Comparison of ENCODE assay signal across 24 cellular contexts in the genomic region with DNA sequence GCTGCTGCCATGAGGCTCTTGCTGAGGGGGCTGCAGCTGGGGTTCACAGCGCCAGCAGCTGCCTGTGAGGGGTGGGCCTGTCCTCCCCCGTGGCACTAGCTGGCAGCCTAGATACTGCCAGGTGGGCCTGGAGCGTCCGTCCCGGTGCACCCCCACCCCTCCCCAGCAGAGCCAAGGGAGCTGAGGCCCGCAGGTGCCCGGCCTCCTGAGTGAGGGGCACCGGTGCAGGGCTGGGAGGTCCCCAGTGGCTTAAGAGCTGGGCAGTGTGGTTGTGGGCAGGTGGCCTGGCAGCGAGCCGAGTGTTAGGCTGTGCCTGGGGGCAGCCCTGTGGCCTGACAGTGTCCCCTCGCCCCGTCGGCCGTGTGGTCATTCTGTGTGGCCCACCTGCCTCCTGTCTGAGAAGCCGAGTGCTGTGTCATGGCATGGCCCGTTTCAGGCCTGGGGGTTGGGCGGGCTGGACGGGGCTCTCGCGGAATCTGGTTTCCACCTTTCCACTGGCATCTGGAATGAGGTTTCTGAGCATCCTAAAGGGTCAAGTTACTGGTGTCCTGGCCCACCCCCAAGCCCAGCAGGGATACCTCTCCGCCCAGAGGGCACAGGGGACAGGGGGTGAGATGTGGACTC. TPM values are rescaled to one million over a fixed set of nuclear protein-coding genes. Genes with fewer than 3 reads are reported as not detected.
A peak's percentile ranks its signal among the peaks of the same experiment; 100 is the strongest.
DNase-seq lines count a peak whose midpoint lies in the region; ATAC-seq, FAIRE-seq and TF ChIP-seq lines count a peak whose summit lies in the region.
"Had no signal": no experiment of that assay in that cellular context is flagged by ENCODE, and none has a peak within 500 bp of the region (broad histone marks: within the 10 kb centered on the region; RNA-seq: fewer than 3 reads in every experiment).

No MANE protein-coding gene starts in this region.

- no peaks in the 10 kb centered on the region for H3K9me2 ChIP-seq in DOHH2 (replicated peaks; ENCODE audit: control insufficient read depth, low read length)

- in situ Hi-C loops in HepG2 (cut with HindIII; ENCODE audit: extremely low pct_ligation_motif_present, low pct_unique_long_range_greater_than_20kb), result no loop called here

- FAIRE-seq in HepG2 (lab: Jason Lieb, UNC), result no peak
- FAIRE-seq in urothelium cell line (lab: Jason Lieb, UNC), result no peak
- FAIRE-seq: A549, GM18507 had no signal

- H3K4me2 ChIP-seq in DOHH2 (ENCODE audit: low read length), result peak overlapping the region; percentile 1; the same call in 1 of the 2 replicates
- no peak overlapping the region for H3K4me2 ChIP-seq in HepG2 (ENCODE audit: low read depth, low read length)
- H3K4me2 ChIP-seq: A549 had no signal

- H4K20me1 ChIP-seq in DOHH2 (ENCODE audit: control insufficient read depth, insufficient read depth, low read depth, low read length) (peaks cover 22% of the 10 kb centered on the region), HepG2 (ENCODE audit: insufficient read depth, low read length) (no peaks in the 10 kb centered on the region)

- peaks cover 16% of the 10 kb centered on the region for H3F3A ChIP-seq in DOHH2 (ENCODE audit: control insufficient read depth, insufficient read depth)

- H3K79me2 ChIP-seq in DOHH2 (ENCODE audit: control insufficient read depth, low read length) (no peaks in the 10 kb centered on the region), HepG2 (ENCODE audit: insufficient read depth, low read length) (no peaks in the 10 kb centered on the region)

- peaks cover 50% of the 10 kb centered on the region for H3K27me3 ChIP-seq in DOHH2 (ENCODE audit: control insufficient read depth, low read length)
- no peaks in the 10 kb centered on the region for H3K27me3 ChIP-seq in HepG2 (ENCODE audit: control insufficient read depth in 1 of 2, insufficient read depth in 2 of 2, low read length in 2 of 2)
- no peaks in the 10 kb centered on the region for H3K27me3 ChIP-seq in skeletal muscle tissue (ENCODE audit: control insufficient read depth in 3 of 3, insufficient read depth in 3 of 3, low read length in 3 of 3)
- H3K27me3 ChIP-seq: Peyer's patch had no signal

- H3K4me1 ChIP-seq in DOHH2 (ENCODE audit: control insufficient read depth, low read length) (peaks cover 66% of the 10 kb centered on the region), HepG2 (ENCODE audit: insufficient read depth, low read length) (peaks cover 30% of the 10 kb centered on the region), skeletal muscle tissue (ENCODE audit: control insufficient read depth in 3 of 3, insufficient read depth in 3 of 3, low read length in 3 of 3) (peaks cover 20 to 23% (median 22%) of the 10 kb centered on the region in 3 donors)
- H3K4me1 ChIP-seq: A549 had no signal

- POLR2A ChIA-PET in HepG2 (lab: Yijun Ruan, JAX), result interaction anchor here (2.0 to 3.4 kb wide), 2 partner anchors 9 to 89 kb away, joined by 6 to 13 read pairs; a partner anchor contains a TSS

- BruUV-seq in HepG2 (replicated peaks; lab: Mats Ljungman, UMichigan), result no TSS peak

- DNase-seq in NAMALWA (ENCODE audit: low spot score) (peak; percentile 45), HepG2 (ENCODE audit: low spot score) (no peak), urothelium cell line (ENCODE audit: low spot score) (no peak), NOMO-1 treated with DMSO at 0.1 percent for 48 hours (lab: John Stamatoyannopoulos, UW; ENCODE audit: unreplicated experiment) (no peak)
- DNase-seq: AML-193, Calu3, DMS79 treated with DMSO at 0.1 percent for 48 hours, GM23248, HCEC 1CT, Karpas-422, NCI-H1105, NCI-H1436 treated with DMSO at 0.1 percent for 48 hours, NCI-H2029, NCI-H446, NCI-H524 treated with DMSO at 0.1 percent for 48 hours, NCI-H774, Peyer's patch, SHP77 treated with DMSO at 0.1 percent for 48 hours had no signal

- H3K36me3 ChIP-seq in DOHH2 (ENCODE audit: control insufficient read depth, low read length) (no peaks in the 10 kb centered on the region), HepG2 (replicated peaks in 1 of 2; ENCODE audit: control insufficient read depth in 1 of 2, insufficient read depth in 2 of 2, low read length in 2 of 2) (peaks cover 0 to 6% of the 10 kb centered on the region in 2 experiments; a peak in 3 of 5 replicates), skeletal muscle tissue (ENCODE audit: control insufficient read depth in 3 of 3, insufficient read depth in 3 of 3, low read length in 3 of 3) (no peaks in the 10 kb centered on the region)
- H3K36me3 ChIP-seq: Peyer's patch had no signal

- intact Hi-C loops in HepG2 (cut with micrococcal nuclease; ENCODE audit: unreplicated experiment), result no loop called here

- H3K27ac ChIP-seq in DOHH2 (ENCODE audit: low read depth, low read length), result no peak overlapping the region
- no peak overlapping the region for H3K27ac ChIP-seq in HepG2 (ENCODE audit: extremely low read length, insufficient read depth, low read length)
- H3K27ac ChIP-seq in skeletal muscle tissue (ENCODE audit: low read depth, low read length), result peak overlapping the region; percentile 85
- H3K27ac ChIP-seq: A549, GM23248, HL-60, Peyer's patch had no signal

- H3K4me3 ChIP-seq in DOHH2 (ENCODE audit: low read length) (no peak overlapping the region), HepG2 (replicated peaks in 1 of 3; ENCODE audit: insufficient read depth in 1 of 3, low read depth in 2 of 3, low read length in 3 of 3) (no peak overlapping the region), skeletal muscle tissue (ENCODE audit: low read length in 3 of 3) (peak overlapping the region in 2 of 3 donors; percentile 35 to 40)
- H3K4me3 ChIP-seq: A549, GM23248, Peyer's patch had no signal

- WGBS in HepG2 (ENCODE audit: low lambda C conversion rate), result 90% methylated on average over 18 of the region's 21 CpGs

- no peak for TF ChIP-seq EP300 in HepG2 (IDR thresholded peaks at IDR 0.05; ENCODE audit: low read depth in 2 of 2, low read length in 2 of 2)
- TF ChIP-seq EP300 in HepG2 (CRISPR knock-in tag; IDR thresholded peaks at IDR 0.05; ENCODE audit: borderline replicate concordance), result no peak

- ATAC-seq in HepG2 (no peak; the same call in 2 of the 3 replicates), GM21576 (IDR thresholded peaks at IDR 0.05; ENCODE audit: unreplicated experiment) (no peak)
- ATAC-seq: A549 had no signal

- TF ChIP-seq RAD21 in HepG2 (CRISPR knock-in tag; IDR thresholded peaks at IDR 0.05), result no peak

- no peak overlapping the region for H2AFZ ChIP-seq in HepG2 (ENCODE audit: low read length)
- H2AFZ ChIP-seq: GM23248 had no signal

- no peak for TF ChIP-seq POLR2A in HepG2 (IDR thresholded peaks at IDR 0.05; ENCODE audit: insufficient read depth in 1 of 2, low read depth in 2 of 2, low read length in 2 of 2)

- TF ChIP-seq CTCF in DOHH2 (IDR thresholded peaks at IDR 0.05; ENCODE audit: low read depth, low read length, poor library complexity, severe bottlenecking) (no peak), HepG2 (CRISPR knock-in tag; IDR thresholded peaks at IDR 0.05) (no peak)

- CTCF ChIA-PET in HepG2 (lab: Yijun Ruan, JAX; ENCODE audit: low intra/inter-chr PET ratio, low total read pairs), result no interaction called here

- H3K9me3 ChIP-seq in DOHH2 (ENCODE audit: control insufficient read depth, insufficient read depth, low read length) (peaks cover 4% of the 10 kb centered on the region; the same call in 1 of the 2 replicates), HepG2 (ENCODE audit: low read length) (no peaks in the 10 kb centered on the region), skeletal muscle tissue (ENCODE audit: control insufficient read depth in 3 of 3, low read length in 3 of 3) (no peaks in the 10 kb centered on the region)
- H3K9me3 ChIP-seq: A549, Peyer's patch had no signal

- H3K9ac ChIP-seq in HepG2 (ENCODE audit: insufficient read depth, low read depth, low read length), result no peak overlapping the region
- peak overlapping the region; percentile 56 to 82 (median 57) for H3K9ac ChIP-seq in skeletal muscle tissue (ENCODE audit: low read depth in 1 of 3, low read length in 3 of 3)
- H3K9ac ChIP-seq: GM23248 had no signal

TF ChIP-seq in HepG2, 621 proteins besides CTCF, POLR2A, EP300 and RAD21 (continues in another document):
- TF ChIP-seq, protein P1, sequence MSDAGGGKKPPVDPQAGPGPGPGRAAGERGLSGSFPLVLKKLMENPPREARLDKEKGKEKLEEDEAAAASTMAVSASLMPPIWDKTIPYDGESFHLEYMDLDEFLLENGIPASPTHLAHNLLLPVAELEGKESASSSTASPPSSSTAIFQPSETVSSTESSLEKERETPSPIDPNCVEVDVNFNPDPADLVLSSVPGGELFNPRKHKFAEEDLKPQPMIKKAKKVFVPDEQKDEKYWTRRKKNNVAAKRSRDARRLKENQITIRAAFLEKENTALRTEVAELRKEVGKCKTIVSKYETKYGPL (CRISPR knock-in tag; IDR thresholded peaks at IDR 0.05), result no peak
- TF ChIP-seq AGO2 (optimal IDR thresholded peaks at IDR 0.05; ENCODE audit: low read depth, low read length) (peak; percentile 83), KDM5B (CRISPR knock-in tag; IDR thresholded peaks at IDR 0.05; ENCODE audit: borderline replicate concordance) (peak; percentile 53; the same call in 1 of the 2 replicates), SAFB2 (CRISPR knock-in tag; IDR thresholded peaks at IDR 0.05; ENCODE audit: borderline replicate concordance, low read depth) (0 out of 2 replicates have a peak, but pooled peaks have one; percentile 19)

RNA-seq across cellular contexts. Expression of a gene that starts 7.9 kb away (rescaled TPM):
- 13.0 and 17.0 TPM in 2 replicates for total RNA-seq in HepG2 (2016; rRNA removed; fragmentation: Illumina TruSeq; extraction: Trizol)
- total RNA-seq in HepG2 (2016; cell fraction: cytosol; rRNA removed; fragmentation: Illumina TruSeq; extraction: Trizol; ENCODE audit: low read depth), result 18.8 and 21.7 TPM in 2 replicates
- 11.4 and 16.1 TPM in 2 replicates for total RNA-seq in HepG2 (2016; cell fraction: insoluble cytoplasmic fraction; rRNA removed; fragmentation: Illumina TruSeq; extraction: Trizol)
- total RNA-seq in HepG2 (2016; cell fraction: membrane; rRNA removed; fragmentation: Illumina TruSeq; extraction: Trizol), result 40.2 and 47.3 TPM in 2 replicates
- total RNA-seq in HepG2 (2016; cell fraction: nucleus; rRNA removed; fragmentation: Illumina TruSeq; extraction: Trizol), result 7.6 and 10.0 TPM in 2 replicates
- polyA plus RNA-seq in HepG2 (2011; rRNA removed), result 40.4 and 51.0 TPM in 2 replicates
- 44.2 and 56.2 TPM in 2 replicates for polyA plus RNA-seq in HepG2 (2011; cell fraction: cytosol; rRNA removed)
- polyA plus RNA-seq in HepG2 (2011; cell fraction: nucleus; rRNA removed), result 31.7 and 32.2 TPM in 2 replicates
- 16.4 and 30.0 TPM in 2 replicates for polyA plus RNA-seq in HepG2 (2012)
- 60.8 and 72.2 TPM in 2 replicates for polyA plus RNA-seq in HepG2 (2016; cell fraction: cytosol; fragmentation: Illumina TruSeq; extraction: Trizol; ENCODE audit: low read depth)
- polyA plus RNA-seq in HepG2 (2016; cell fraction: insoluble cytoplasmic fraction; fragmentation: Illumina TruSeq; extraction: Trizol; ENCODE audit: low read depth), result 33.1 and 40.9 TPM in 2 replicates
- 102 TPM in 2 replicates for polyA plus RNA-seq in HepG2 (2016; cell fraction: membrane; fragmentation: Illumina TruSeq; extraction: Trizol; ENCODE audit: low read depth)
- polyA plus RNA-seq in HepG2 (2016; cell fraction: nucleus; fragmentation: Illumina TruSeq; extraction: Trizol; ENCODE audit: insufficient read depth, low read depth), result 31.0 and 33.1 TPM in 2 replicates
- polyA minus RNA-seq in HepG2 (2011; rRNA and poly(A)+ RNA removed; ENCODE audit: low replicate concordance), result 5.9 and 53.2 TPM in 2 replicates
- 23.0 and 26.9 TPM in 2 replicates for polyA minus RNA-seq in HepG2 (2011; cell fraction: cytosol; rRNA and poly(A)+ RNA removed)
- polyA minus RNA-seq in HepG2 (2011; cell fraction: nucleus; rRNA and poly(A)+ RNA removed), result 9.8 and 13.2 TPM in 2 replicates
- 3.1 TPM for total RNA-seq in skeletal muscle tissue

Comparison
In these comparisons a context has a peak if more than half of its experiments do, and no peak if none do; other contexts are left out.
1. H3K4me3 ChIP-seq: peak in skeletal muscle tissue (2 of 3); none in DOHH2 (single experiment) and HepG2 (0 of 3).